ENCODE assay signal across 28 cellular contexts in genomic region chr7:17026269-17026668, GRCh38.
"Had no signal": no experiment of that assay in that cellular context is flagged by ENCODE, and none has a peak within 500 bp of the region (broad histone marks: within the 10 kb centered on the region; RNA-seq: fewer than 3 reads in every experiment).

No MANE protein-coding gene starts in this region.

- H3K36me3 ChIP-seq: neutrophil, pancreas, prostate gland, right atrium auricular region, right lobe of liver, sigmoid colon, stomach, thoracic aorta, thyroid gland, tibial nerve, upper lobe of left lung, uterus had no signal

- ATAC-seq: naive thymus-derived CD8-positive, alpha-beta T cell; pancreas; stimulated activated effector memory CD8-positive, alpha-beta T cell treated with anti-CD3 and anti-CD28 coated beads, Interleukin-12 subunit alpha, Interleukin-12 subunit beta, amount 100 ng/mL, for 72 hours; stimulated activated naive B cell treated with anti-CD40 and anti-IgM and Interleukin-4, amounts not matched to agents 10 μg/mL and 1 μg/mL and 100 μg/mL, for 72 hours had no signal

- H3K27ac ChIP-seq: neutrophil, pancreas, prostate gland, right atrium auricular region, sigmoid colon, stomach, thoracic aorta, thyroid gland, tibial nerve, upper lobe of left lung, uterus had no signal

- H3K27me3 Mint-ChIP-seq: naive B cell; stimulated activated naive B cell treated with anti-CD40 and anti-IgM and Interleukin-4, amounts not matched to agents 10 μg/mL and 1 μg/mL and 100 μg/mL, for 72 hours; stimulated activated naive CD8-positive, alpha-beta T cell treated with anti-CD3 and anti-CD28 coated beads, Interleukin-15, Interleukin-2, amounts not matched to agents 100 ng/mL and 50 ng/mL, for 24 hours had no signal

- DNase-seq: naive B cell; naive thymus-derived CD8-positive, alpha-beta T cell; nephron progenitor cell; nucleus accumbens; pancreas; retina; right lobe of liver; sigmoid colon; small intestine; stimulated activated CD4-positive, alpha-beta T cell treated with anti-CD3 and anti-CD28 coated beads, Interleukin-15, amount 100 ng/mL, for 24 hours; stimulated activated CD4-positive, alpha-beta T cell treated with anti-CD3 and anti-CD28 coated beads, Interleukin-2, amount 100 ng/mL, for 24 hours; stimulated activated CD4-positive, alpha-beta T cell treated with anti-CD3 and anti-CD28 coated beads, Interleukin-2, amount 100 ng/mL, for 48 hours; stimulated activated CD4-positive, alpha-beta T cell treated with anti-CD3 and anti-CD28 coated beads, Interleukin-4, amount 100 ng/mL, for 24 hours; stimulated activated naive B cell treated with anti-CD40 and anti-IgM and Interleukin-4, amounts not matched to agents 10 μg/mL and 1 μg/mL and 100 μg/mL, for 72 hours; stimulated activated naive CD4-positive, alpha-beta T cell treated with Interleukin-2 at 50 U/mL for 16 hours; stomach; thyroid gland; trophoblast cell; uterus had no signal

- H3K4me3 Mint-ChIP-seq: naive B cell; naive thymus-derived CD8-positive, alpha-beta T cell; nephron progenitor cell; neural crest cell; stimulated activated effector memory CD8-positive, alpha-beta T cell treated with anti-CD3 and anti-CD28 coated beads, Interleukin-12 subunit alpha, Interleukin-12 subunit beta, amount 100 ng/mL, for 72 hours; stimulated activated naive B cell treated with anti-CD40 and anti-IgM and Interleukin-4, amounts not matched to agents 10 μg/mL and 1 μg/mL and 100 μg/mL, for 72 hours; stimulated activated naive CD8-positive, alpha-beta T cell treated with anti-CD3 and anti-CD28 coated beads, Interleukin-15, Interleukin-2, amounts not matched to agents 100 ng/mL and 50 ng/mL, for 24 hours had no signal

- H3K27ac Mint-ChIP-seq: naive B cell; naive thymus-derived CD8-positive, alpha-beta T cell; nephron progenitor cell; stimulated activated effector memory CD8-positive, alpha-beta T cell treated with anti-CD3 and anti-CD28 coated beads, Interleukin-12 subunit alpha, Interleukin-12 subunit beta, amount 100 ng/mL, for 72 hours; stimulated activated naive B cell treated with anti-CD40 and anti-IgM and Interleukin-4, amounts not matched to agents 10 μg/mL and 1 μg/mL and 100 μg/mL, for 72 hours; stimulated activated naive CD8-positive, alpha-beta T cell treated with anti-CD3 and anti-CD28 coated beads, Interleukin-15, Interleukin-2, amounts not matched to agents 100 ng/mL and 50 ng/mL, for 24 hours had no signal

- H3K9me3 ChIP-seq: neutrophil, pancreas, prostate gland, right lobe of liver, sigmoid colon, stomach, thoracic aorta, thyroid gland, upper lobe of left lung, uterus had no signal

- H3K4me3 ChIP-seq: pancreas, prostate gland, right atrium auricular region, right lobe of liver, sigmoid colon, stomach, thoracic aorta, thyroid gland, tibial nerve, upper lobe of left lung, uterus had no signal

- H3K27me3 ChIP-seq: neutrophil, pancreas, right atrium auricular region, right lobe of liver, sigmoid colon, stomach, thyroid gland, tibial nerve, upper lobe of left lung, uterus had no signal

- H3K36me3 Mint-ChIP-seq: naive B cell; naive thymus-derived CD8-positive, alpha-beta T cell; stimulated activated effector memory CD8-positive, alpha-beta T cell treated with anti-CD3 and anti-CD28 coated beads, Interleukin-12 subunit alpha, Interleukin-12 subunit beta, amount 100 ng/mL, for 72 hours; stimulated activated naive B cell treated with anti-CD40 and anti-IgM and Interleukin-4, amounts not matched to agents 10 μg/mL and 1 μg/mL and 100 μg/mL, for 72 hours had no signal

- H3K4me1 Mint-ChIP-seq: nephron progenitor cell, neural crest cell had no signal

- H3K4me1 ChIP-seq: prostate gland, right atrium auricular region, sigmoid colon, stomach, uterus had no signal
